ENCODE assay signal across 1 cellular context in genomic region chrX:11423362-11423818, GRCh38.
A peak's percentile ranks its signal among the peaks of the same experiment; 100 is the strongest.
TF ChIP-seq lines count a peak whose summit lies in the region.

No MANE protein-coding gene starts in this region.

TF ChIP-seq in K562, 482 proteins besides CTCF, POLR2A, EP300 and RAD21 (continued from another document and continues in another):
- TF ChIP-seq, protein P1, sequence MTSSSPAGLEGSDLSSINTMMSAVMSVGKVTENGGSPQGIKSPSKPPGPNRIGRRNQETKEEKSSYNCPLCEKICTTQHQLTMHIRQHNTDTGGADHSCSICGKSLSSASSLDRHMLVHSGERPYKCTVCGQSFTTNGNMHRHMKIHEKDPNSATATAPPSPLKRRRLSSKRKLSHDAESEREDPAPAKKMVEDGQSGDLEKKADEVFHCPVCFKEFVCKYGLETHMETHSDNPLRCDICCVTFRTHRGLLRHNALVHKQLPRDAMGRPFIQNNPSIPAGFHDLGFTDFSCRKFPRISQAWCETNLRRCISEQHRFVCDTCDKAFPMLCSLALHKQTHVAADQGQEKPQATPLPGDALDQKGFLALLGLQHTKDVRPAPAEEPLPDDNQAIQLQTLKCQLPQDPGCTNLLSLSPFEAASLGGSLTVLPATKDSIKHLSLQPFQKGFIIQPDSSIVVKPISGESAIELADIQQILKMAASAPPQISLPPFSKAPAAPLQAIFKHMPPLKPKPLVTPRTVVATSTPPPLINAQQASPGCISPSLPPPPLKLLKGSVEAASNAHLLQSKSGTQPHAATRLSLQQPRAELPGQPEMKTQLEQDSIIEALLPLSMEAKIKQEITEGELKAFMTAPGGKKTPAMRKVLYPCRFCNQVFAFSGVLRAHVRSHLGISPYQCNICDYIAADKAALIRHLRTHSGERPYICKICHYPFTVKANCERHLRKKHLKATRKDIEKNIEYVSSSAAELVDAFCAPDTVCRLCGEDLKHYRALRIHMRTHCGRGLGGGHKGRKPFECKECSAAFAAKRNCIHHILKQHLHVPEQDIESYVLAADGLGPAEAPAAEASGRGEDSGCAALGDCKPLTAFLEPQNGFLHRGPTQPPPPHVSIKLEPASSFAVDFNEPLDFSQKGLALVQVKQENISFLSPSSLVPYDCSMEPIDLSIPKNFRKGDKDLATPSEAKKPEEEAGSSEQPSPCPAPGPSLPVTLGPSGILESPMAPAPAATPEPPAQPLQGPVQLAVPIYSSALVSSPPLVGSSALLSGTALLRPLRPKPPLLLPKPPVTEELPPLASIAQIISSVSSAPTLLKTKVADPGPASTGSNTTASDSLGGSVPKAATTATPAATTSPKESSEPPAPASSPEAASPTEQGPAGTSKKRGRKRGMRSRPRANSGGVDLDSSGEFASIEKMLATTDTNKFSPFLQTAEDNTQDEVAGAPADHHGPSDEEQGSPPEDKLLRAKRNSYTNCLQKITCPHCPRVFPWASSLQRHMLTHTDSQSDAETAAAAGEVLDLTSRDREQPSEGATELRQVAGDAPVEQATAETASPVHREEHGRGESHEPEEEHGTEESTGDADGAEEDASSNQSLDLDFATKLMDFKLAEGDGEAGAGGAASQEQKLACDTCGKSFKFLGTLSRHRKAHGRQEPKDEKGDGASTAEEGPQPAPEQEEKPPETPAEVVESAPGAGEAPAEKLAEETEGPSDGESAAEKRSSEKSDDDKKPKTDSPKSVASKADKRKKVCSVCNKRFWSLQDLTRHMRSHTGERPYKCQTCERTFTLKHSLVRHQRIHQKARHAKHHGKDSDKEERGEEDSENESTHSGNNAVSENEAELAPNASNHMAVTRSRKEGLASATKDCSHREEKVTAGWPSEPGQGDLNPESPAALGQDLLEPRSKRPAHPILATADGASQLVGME (CRISPR knock-in tag; IDR thresholded peaks at IDR 0.05) = no peak
- TF ChIP-seq SOX6 (IDR thresholded peaks at IDR 0.05) (0 out of 2 replicates have a peak, but pooled peaks have one; percentile 10), SMC3 (conservative IDR thresholded peaks at IDR 0.05; ENCODE audit: insufficient read depth, low read depth, low read length) (no peak), C11orf30 (IDR thresholded peaks at IDR 0.05; ENCODE audit: low read depth) (peak; percentile 42; the same call in 1 of the 2 replicates), IRF2 (CRISPR knock-in tag; IDR thresholded peaks at IDR 0.05) (no peak), PKNOX1 (IDR thresholded peaks at IDR 0.05) (no peak), MAFF (IDR thresholded peaks at IDR 0.05; ENCODE audit: low read length) (0 out of 2 replicates have a peak, but pooled peaks have one; percentile 15), NR4A1 (CRISPR knock-in tag; IDR thresholded peaks at IDR 0.05) (no peak), NR4A1 (tag; IDR thresholded peaks at IDR 0.05) (no peak), ZNF740 (CRISPR knock-in tag; IDR thresholded peaks at IDR 0.05) (no peak), ZNF740 (tag; IDR thresholded peaks at IDR 0.05) (no peak), ASH1L (IDR thresholded peaks at IDR 0.05; ENCODE audit: borderline replicate concordance, low read depth, partially characterized antibody) (no peak), GABPB1 (CRISPR knock-in tag; IDR thresholded peaks at IDR 0.05) (peak; percentile 94), ZNF197 (CRISPR knock-in tag; IDR thresholded peaks at IDR 0.05; ENCODE audit: low read depth) (no peak), ZNF121 (CRISPR knock-in tag; conservative IDR thresholded peaks at IDR 0.05) (no peak), ZNF224 (CRISPR knock-in tag; IDR thresholded peaks at IDR 0.05) (no peak), SNIP1 (IDR thresholded peaks at IDR 0.05; ENCODE audit: low read depth) (no peak), BRF1 (IDR thresholded peaks at IDR 0.05; ENCODE audit: borderline replicate concordance, extremely low read depth, insufficient read length) (no peak), ZNF707 (CRISPR knock-in tag; conservative IDR thresholded peaks at IDR 0.05) (no peak), MBD2 (IDR thresholded peaks at IDR 0.05; ENCODE audit: borderline replicate concordance, low read depth) (no peak; the same call in 1 of the 2 replicates), RBM39 (optimal IDR thresholded peaks at IDR 0.05; ENCODE audit: low read depth, low read length) (no peak), THRB (CRISPR knock-in tag; conservative IDR thresholded peaks at IDR 0.05) (no peak), ZNF165 (CRISPR knock-in tag; IDR thresholded peaks at IDR 0.05; ENCODE audit: borderline replicate concordance) (no peak), STAT5A (IDR thresholded peaks at IDR 0.05; ENCODE audit: borderline replicate concordance, low read length) (no peak), TAF1 (IDR thresholded peaks at IDR 0.05; ENCODE audit: control insufficient read depth, extremely low read depth, insufficient read depth, low read length, severe bottlenecking) (peak; percentile 54), RBBP5 (IDR thresholded peaks at IDR 0.05; ENCODE audit: borderline replicate concordance, insufficient read depth, low read length, poor library complexity, severe bottlenecking) (no peak), ZNF140 (CRISPR knock-in tag; IDR thresholded peaks at IDR 0.05) (no peak), SMAD3 (CRISPR knock-in tag; conservative IDR thresholded peaks at IDR 0.05) (no peak), TAF7 (tag; IDR thresholded peaks at IDR 0.05) (no peak), E2F4 (CRISPR knock-in tag; IDR thresholded peaks at IDR 0.05; ENCODE audit: low read depth) (no peak), DNMT1 (IDR thresholded peaks at IDR 0.05) (no peak), TAL1 (IDR thresholded peaks at IDR 0.05) (peak; percentile 18; the same call in 1 of the 2 replicates), DDX20 (tag; IDR thresholded peaks at IDR 0.05; ENCODE audit: low read depth) (peak; percentile 47; the same call in 1 of the 2 replicates), SRF (CRISPR knock-in tag; IDR thresholded peaks at IDR 0.05) (no peak)
- TF ChIP-seq, protein P2, sequence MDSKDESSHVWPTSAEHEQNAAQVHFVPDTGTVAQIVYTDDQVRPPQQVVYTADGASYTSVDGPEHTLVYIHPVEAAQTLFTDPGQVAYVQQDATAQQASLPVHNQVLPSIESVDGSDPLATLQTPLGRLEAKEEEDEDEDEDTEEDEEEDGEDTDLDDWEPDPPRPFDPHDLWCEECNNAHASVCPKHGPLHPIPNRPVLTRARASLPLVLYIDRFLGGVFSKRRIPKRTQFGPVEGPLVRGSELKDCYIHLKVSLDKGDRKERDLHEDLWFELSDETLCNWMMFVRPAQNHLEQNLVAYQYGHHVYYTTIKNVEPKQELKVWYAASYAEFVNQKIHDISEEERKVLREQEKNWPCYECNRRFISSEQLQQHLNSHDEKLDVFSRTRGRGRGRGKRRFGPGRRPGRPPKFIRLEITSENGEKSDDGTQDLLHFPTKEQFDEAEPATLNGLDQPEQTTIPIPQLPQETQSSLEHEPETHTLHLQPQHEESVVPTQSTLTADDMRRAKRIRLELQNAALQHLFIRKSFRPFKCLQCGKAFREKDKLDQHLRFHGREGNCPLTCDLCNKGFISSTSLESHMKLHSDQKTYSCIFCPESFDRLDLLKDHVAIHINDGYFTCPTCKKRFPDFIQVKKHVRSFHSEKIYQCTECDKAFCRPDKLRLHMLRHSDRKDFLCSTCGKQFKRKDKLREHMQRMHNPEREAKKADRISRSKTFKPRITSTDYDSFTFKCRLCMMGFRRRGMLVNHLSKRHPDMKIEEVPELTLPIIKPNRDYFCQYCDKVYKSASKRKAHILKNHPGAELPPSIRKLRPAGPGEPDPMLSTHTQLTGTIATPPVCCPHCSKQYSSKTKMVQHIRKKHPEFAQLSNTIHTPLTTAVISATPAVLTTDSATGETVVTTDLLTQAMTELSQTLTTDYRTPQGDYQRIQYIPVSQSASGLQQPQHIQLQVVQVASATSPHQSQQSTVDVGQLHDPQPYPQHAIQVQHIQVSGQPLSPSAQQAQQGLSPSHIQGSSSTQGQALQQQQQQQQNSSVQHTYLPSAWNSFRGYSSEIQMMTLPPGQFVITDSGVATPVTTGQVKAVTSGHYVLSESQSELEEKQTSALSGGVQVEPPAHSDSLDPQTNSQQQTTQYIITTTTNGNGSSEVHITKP (IDR thresholded peaks at IDR 0.05; ENCODE audit: partially characterized antibody) = no peak
- TF ChIP-seq, protein P3, sequence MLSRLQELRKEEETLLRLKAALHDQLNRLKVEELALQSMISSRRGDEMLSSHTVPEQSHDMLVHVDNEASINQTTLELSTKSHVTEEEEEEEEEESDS (CRISPR knock-in tag; IDR thresholded peaks at IDR 0.05) = no peak
- TF ChIP-seq, protein P4, sequence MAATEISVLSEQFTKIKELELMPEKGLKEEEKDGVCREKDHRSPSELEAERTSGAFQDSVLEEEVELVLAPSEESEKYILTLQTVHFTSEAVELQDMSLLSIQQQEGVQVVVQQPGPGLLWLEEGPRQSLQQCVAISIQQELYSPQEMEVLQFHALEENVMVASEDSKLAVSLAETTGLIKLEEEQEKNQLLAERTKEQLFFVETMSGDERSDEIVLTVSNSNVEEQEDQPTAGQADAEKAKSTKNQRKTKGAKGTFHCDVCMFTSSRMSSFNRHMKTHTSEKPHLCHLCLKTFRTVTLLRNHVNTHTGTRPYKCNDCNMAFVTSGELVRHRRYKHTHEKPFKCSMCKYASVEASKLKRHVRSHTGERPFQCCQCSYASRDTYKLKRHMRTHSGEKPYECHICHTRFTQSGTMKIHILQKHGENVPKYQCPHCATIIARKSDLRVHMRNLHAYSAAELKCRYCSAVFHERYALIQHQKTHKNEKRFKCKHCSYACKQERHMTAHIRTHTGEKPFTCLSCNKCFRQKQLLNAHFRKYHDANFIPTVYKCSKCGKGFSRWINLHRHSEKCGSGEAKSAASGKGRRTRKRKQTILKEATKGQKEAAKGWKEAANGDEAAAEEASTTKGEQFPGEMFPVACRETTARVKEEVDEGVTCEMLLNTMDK (IDR thresholded peaks at IDR 0.05; ENCODE audit: borderline replicate concordance, insufficient read depth, low read depth, low read length, poor library complexity, severe bottlenecking) = no peak
- TF ChIP-seq, protein P5, sequence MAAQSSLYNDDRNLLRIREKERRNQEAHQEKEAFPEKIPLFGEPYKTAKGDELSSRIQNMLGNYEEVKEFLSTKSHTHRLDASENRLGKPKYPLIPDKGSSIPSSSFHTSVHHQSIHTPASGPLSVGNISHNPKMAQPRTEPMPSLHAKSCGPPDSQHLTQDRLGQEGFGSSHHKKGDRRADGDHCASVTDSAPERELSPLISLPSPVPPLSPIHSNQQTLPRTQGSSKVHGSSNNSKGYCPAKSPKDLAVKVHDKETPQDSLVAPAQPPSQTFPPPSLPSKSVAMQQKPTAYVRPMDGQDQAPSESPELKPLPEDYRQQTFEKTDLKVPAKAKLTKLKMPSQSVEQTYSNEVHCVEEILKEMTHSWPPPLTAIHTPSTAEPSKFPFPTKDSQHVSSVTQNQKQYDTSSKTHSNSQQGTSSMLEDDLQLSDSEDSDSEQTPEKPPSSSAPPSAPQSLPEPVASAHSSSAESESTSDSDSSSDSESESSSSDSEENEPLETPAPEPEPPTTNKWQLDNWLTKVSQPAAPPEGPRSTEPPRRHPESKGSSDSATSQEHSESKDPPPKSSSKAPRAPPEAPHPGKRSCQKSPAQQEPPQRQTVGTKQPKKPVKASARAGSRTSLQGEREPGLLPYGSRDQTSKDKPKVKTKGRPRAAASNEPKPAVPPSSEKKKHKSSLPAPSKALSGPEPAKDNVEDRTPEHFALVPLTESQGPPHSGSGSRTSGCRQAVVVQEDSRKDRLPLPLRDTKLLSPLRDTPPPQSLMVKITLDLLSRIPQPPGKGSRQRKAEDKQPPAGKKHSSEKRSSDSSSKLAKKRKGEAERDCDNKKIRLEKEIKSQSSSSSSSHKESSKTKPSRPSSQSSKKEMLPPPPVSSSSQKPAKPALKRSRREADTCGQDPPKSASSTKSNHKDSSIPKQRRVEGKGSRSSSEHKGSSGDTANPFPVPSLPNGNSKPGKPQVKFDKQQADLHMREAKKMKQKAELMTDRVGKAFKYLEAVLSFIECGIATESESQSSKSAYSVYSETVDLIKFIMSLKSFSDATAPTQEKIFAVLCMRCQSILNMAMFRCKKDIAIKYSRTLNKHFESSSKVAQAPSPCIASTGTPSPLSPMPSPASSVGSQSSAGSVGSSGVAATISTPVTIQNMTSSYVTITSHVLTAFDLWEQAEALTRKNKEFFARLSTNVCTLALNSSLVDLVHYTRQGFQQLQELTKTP (IDR thresholded peaks at IDR 0.05; ENCODE audit: low read depth in 1 of 2, partially characterized antibody in 2 of 2) = peak; percentile 52 to 53
- TF ChIP-seq, protein P6, sequence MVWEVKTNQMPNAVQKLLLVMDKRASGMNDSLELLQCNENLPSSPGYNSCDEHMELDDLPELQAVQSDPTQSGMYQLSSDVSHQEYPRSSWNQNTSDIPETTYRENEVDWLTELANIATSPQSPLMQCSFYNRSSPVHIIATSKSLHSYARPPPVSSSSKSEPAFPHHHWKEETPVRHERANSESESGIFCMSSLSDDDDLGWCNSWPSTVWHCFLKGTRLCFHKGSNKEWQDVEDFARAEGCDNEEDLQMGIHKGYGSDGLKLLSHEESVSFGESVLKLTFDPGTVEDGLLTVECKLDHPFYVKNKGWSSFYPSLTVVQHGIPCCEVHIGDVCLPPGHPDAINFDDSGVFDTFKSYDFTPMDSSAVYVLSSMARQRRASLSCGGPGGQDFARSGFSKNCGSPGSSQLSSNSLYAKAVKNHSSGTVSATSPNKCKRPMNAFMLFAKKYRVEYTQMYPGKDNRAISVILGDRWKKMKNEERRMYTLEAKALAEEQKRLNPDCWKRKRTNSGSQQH (CRISPR knock-in tag; IDR thresholded peaks at IDR 0.05) = no peak
